Comparison of ENCODE assay signal across 8 cellular contexts in the genomic region with DNA sequence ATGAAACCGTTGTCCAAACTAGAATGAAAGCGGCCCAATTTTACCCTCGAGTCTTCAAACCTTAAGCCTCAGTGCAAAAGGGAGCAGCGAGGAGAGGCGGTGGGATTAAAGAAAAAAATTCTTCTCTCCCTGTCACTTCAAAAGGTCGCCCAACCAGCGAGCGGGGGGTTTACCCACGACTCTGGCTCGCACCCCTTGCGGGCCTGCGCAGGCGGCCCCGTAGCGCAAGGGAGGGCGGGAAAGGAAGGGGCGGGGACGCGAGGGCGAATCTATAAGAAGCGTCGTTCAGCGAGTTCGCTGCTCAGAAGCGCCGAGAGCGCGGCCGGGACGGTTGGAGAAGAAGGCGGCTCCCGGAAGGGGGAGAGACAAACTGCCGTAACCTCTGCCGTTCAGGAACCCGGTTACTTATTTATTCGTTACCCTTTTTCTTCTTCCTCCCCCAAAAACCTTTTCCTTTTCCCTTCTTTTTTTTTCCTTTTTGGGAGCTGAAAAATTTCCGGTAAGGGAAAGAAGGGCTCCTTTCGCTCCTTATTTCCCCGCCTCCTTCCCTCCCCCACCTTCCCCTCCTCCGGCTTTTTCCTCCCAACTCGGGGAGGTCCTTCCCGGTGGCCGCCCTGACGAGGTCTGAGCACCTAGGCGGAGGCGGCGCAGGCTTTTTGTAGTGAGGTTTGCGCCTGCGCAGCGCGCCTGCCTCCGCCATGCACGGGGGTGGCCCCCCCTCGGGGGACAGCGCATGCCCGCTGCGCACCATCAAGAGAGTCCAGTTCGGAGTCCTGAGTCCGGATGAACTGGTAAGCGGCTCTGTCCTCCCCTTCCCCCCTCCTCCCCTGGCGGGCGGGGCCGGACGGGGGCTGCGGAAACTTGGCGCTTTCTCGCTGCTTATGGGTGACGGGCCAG. TPM values are rescaled to one million over a fixed set of nuclear protein-coding genes. Genes with fewer than 3 reads are reported as not detected.
DNase-seq lines count a peak whose midpoint lies in the region; TF ChIP-seq lines count a peak whose summit lies in the region.

POLR2A (plus strand) TSS at position 300 of the 897 bp plus-strand sequence.

- peak; percentile 94 to 97 for DNase-seq in HAP-1 (ENCODE audit: low spot score in 2 of 2)
- peak; percentile 97 for DNase-seq in MM.1S
- peak; percentile 43 for DNase-seq in SIG-M5 (lab: John Stamatoyannopoulos, UW)
- peak; percentile 98 for DNase-seq in activated gamma-delta T cell treated with Interleukin-2 at 50 U/mL for 16 hours
- DNase-seq in fibroblast of villous mesenchyme (ENCODE audit: low read depth): peak; percentile 98
- peak; percentile 98 for DNase-seq in neural crest cell (ENCODE audit: low read depth, low spot score)

- no peak for TF ChIP-seq CTCF in MM.1S (IDR thresholded peaks at IDR 0.05; ENCODE audit: low read length)
- TF ChIP-seq CTCF in fibroblast of villous mesenchyme (IDR thresholded peaks at IDR 0.05; ENCODE audit: insufficient read depth, low read depth, low read length): no peak
- no peak for TF ChIP-seq CTCF in neural crest cell (conservative IDR thresholded peaks at IDR 0.05)

- peaks cover 11% of the 10 kb centered on the region; the same call in 1 of the 2 replicates for H3F3A ChIP-seq in MM.1S (ENCODE audit: insufficient read depth, low read length)

- H3K9me3 ChIP-seq in ES-I3 (ENCODE audit: control insufficient read depth, insufficient read depth, low read length) (no peaks in the 10 kb centered on the region), HAP-1 (no peaks in the 10 kb centered on the region), MM.1S (replicated peaks; ENCODE audit: insufficient read depth, low read length) (no peaks in the 10 kb centered on the region), stomach smooth muscle (ENCODE audit: control insufficient read depth in 2 of 2, low read length in 2 of 2) (no peaks in the 10 kb centered on the region)

- peak within 1 kb of the TSS; percentile 100 for H3K27ac Mint-ChIP-seq in neural crest cell (ENCODE audit: unreplicated experiment)

- H3K4me1 Mint-ChIP-seq in neural crest cell: peaks cover 73% of the 10 kb centered on the region

- H3K4me1 ChIP-seq in ES-I3 (ENCODE audit: insufficient read depth, low read length) (peaks cover 19% of the 10 kb centered on the region), HAP-1 (peaks cover 24% of the 10 kb centered on the region), MM.1S (ENCODE audit: low read length) (peaks cover 13% of the 10 kb centered on the region), stomach smooth muscle (ENCODE audit: control insufficient read depth, insufficient read depth, low read length) (peaks cover 42% of the 10 kb centered on the region)

- H4K20me1 ChIP-seq in MM.1S (ENCODE audit: insufficient read depth, low read length): peaks cover 12% of the 10 kb centered on the region; the same call in 1 of the 2 replicates

- H3K27me3 Mint-ChIP-seq in neural crest cell (ENCODE audit: low read depth): no peaks in the 10 kb centered on the region

- peak within 1 kb of the TSS; percentile 87 for H3K4me2 ChIP-seq in MM.1S (ENCODE audit: low read depth, low read length)

- H3K4me3 ChIP-seq in HAP-1 (peak within 1 kb of the TSS; percentile 60), MM.1S (ENCODE audit: low read length) (peak within 1 kb of the TSS; percentile 84), fibroblast of villous mesenchyme (ENCODE audit: low read depth, low read length) (peak within 1 kb of the TSS; percentile 62), stomach smooth muscle (ENCODE audit: low read length in 2 of 2) (peak within 1 kb of the TSS; percentile 73 to 94)

- peak within 1 kb of the TSS; percentile 99 for H3K4me3 Mint-ChIP-seq in neural crest cell

- H3K27ac ChIP-seq in MM.1S (ENCODE audit: low read length) (peak within 1 kb of the TSS; percentile 90), stomach smooth muscle (ENCODE audit: low read length) (peak within 1 kb of the TSS; percentile 100)

- H3K36me3 ChIP-seq in ES-I3 (ENCODE audit: insufficient read depth, low read length) (no peaks in the 10 kb centered on the region), HAP-1 (replicated peaks) (no peaks in the 10 kb centered on the region), MM.1S (replicated peaks; ENCODE audit: insufficient read depth, low read length) (no peaks in the 10 kb centered on the region), stomach smooth muscle (ENCODE audit: control insufficient read depth in 2 of 2, insufficient read depth in 2 of 2, low read length in 2 of 2) (no peaks in the 10 kb centered on the region)

- no peaks in the 10 kb centered on the region for H3K27me3 ChIP-seq in HAP-1 (ENCODE audit: low read depth)
- H3K27me3 ChIP-seq in MM.1S (replicated peaks; ENCODE audit: insufficient read depth, low read length): no peaks in the 10 kb centered on the region
- H3K27me3 ChIP-seq in stomach smooth muscle (ENCODE audit: control insufficient read depth in 1 of 2, insufficient read depth in 2 of 2, low read length in 2 of 2): no peaks in the 10 kb centered on the region

- H3K36me3 Mint-ChIP-seq in neural crest cell (ENCODE audit: low read depth): peaks cover 3% of the 10 kb centered on the region

- no peaks in the 10 kb centered on the region for H3K9me2 ChIP-seq in MM.1S (replicated peaks; ENCODE audit: insufficient read depth, low read length)

- peak within 1 kb of the TSS; percentile 72 for H2AFZ ChIP-seq in MM.1S (ENCODE audit: low read length)

- in situ Hi-C loops in HAP-1 (cut with MboI; ENCODE audit: low sequenced_read_pairs): loop anchor here (10.0 kb wide), 1 partner anchor 240 kb away; the partner anchor contains the start of gene GABARAP

- H3K9me3 Mint-ChIP-seq in neural crest cell: no peaks in the 10 kb centered on the region

- H3K9ac ChIP-seq in ES-I3 (ENCODE audit: low read depth, low read length) (peak within 1 kb of the TSS; percentile 83), MM.1S (ENCODE audit: low read length) (peak within 1 kb of the TSS; percentile 95), stomach smooth muscle (ENCODE audit: low read length in 2 of 2) (peak within 1 kb of the TSS; percentile 98 to 100)

- H3K79me2 ChIP-seq in MM.1S (ENCODE audit: low read length): peaks cover 44% of the 10 kb centered on the region

RNA-seq across cellular contexts. Expression of gene POLR2A, which starts in this region (rescaled TPM):
- total RNA-seq in fibroblast of villous mesenchyme (118 and 127 TPM in 2 replicates), neural crest cell (181 and 183 TPM in 2 replicates)

Comparison
In these comparisons a context has a peak if more than half of its experiments do, and no peak if none do; other contexts are left out.
1. Peak in every context shown above with its lines: DNase-seq, H3K4me3 ChIP-seq and H3K27ac ChIP-seq.
2. DNase-seq: peak in every context shown above with its lines; median percentile 98 in activated gamma-delta T cell treated with Interleukin-2 at 50 U/mL for 16 hours; 98 in fibroblast of villous mesenchyme; 98 in neural crest cell; 97 in MM.1S; 96 in HAP-1; 43 in SIG-M5.